Comparison of ENCODE assay signal across 8 cellular contexts in genomic region chr5:127558273-127558672, GRCh38.
"Had no signal": no experiment of that assay in that cellular context is flagged by ENCODE, and none has a peak within 500 bp of the region (broad histone marks: within the 10 kb centered on the region; RNA-seq: fewer than 3 reads in every experiment).

No MANE protein-coding gene starts in this region.

- H3K9me3 ChIP-seq: HAP-1 had no signal

- ATAC-seq: HCT116, K562 had no signal

- H3K4me1 ChIP-seq: HAP-1 had no signal

- DNase-seq: GM23248, GOT3, H7, IMR-90, KG1 had no signal

- H3K27ac ChIP-seq: GM23248 had no signal

- H3K4me3 ChIP-seq: GM23248, HAP-1, K562 had no signal
